In the genomic region with DNA sequence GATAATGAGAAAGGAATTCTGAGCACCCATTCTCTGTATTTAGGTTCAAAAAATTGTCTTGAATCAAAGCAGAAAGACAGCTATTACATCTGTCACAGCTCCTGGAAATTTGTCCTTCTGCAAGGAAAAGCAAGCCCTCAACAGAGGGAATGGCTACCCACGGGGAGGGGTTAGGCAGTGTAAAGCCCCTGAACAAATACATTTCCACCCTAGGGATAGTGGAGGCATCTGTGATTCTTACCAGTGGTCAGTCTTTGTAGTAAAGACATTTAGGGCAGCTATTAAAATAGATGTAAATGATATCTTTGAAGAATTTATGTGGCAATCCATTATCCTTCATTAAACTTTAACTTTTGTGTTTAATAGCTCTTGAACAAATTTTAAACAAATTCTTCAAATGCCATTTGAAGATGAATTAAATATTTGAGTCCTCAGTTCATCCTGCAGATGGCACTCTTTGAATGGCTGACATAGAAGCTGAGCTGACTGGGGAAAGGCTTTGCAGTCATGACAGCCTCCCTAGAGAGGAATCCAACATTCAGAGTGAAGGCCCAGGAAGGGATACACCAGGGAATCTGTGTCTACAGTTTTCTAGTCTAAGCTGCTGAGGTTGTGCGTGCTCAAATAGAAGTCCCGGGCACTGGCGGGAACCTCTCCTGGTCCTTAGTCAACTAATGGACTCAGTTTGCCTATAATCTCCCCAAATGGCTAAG, we compare ENCODE assay signal across 8 cellular contexts.
DNase-seq lines count a peak whose midpoint lies in the region; ATAC-seq, FAIRE-seq and TF ChIP-seq lines count a peak whose summit lies in the region.

No MANE protein-coding gene starts in this region.

- no peak overlapping the region for H2AFZ ChIP-seq in mammary epithelial cell (ENCODE audit: low read depth, low read length)

- TF ChIP-seq CTCF in AG09309 (IDR thresholded peaks at IDR 0.05; ENCODE audit: control insufficient read depth, insufficient read depth, low read depth, low read length, missing control alignments): peak; percentile 62
- TF ChIP-seq CTCF in mammary epithelial cell (conservative IDR thresholded peaks at IDR 0.05 in 1 of 2, IDR thresholded peaks at IDR 0.05 in 1 of 2; ENCODE audit: extremely low read depth in 1 of 2, insufficient read depth in 1 of 2, low read depth in 1 of 2, low read length in 2 of 2): peak; percentile 37 to 70
- TF ChIP-seq CTCF in kidney (IDR thresholded peaks at IDR 0.05; ENCODE audit: borderline replicate concordance, extremely low read depth, insufficient read depth): peak; percentile 51
- peak; percentile 30 to 58 (median 46) for TF ChIP-seq CTCF in uterus (IDR thresholded peaks at IDR 0.05)

- H4K20me1 ChIP-seq in mammary epithelial cell (ENCODE audit: insufficient read depth, low read length): no peaks in the 10 kb centered on the region

- in situ Hi-C loops in mammary epithelial cell (cut with MboI; ENCODE audit: low sequenced_read_pairs in 2 of 2): no loop called here

- H3K27ac ChIP-seq in mammary epithelial cell (ENCODE audit: insufficient read depth, low read depth, low read length) (no peak overlapping the region), kidney (ENCODE audit: low read depth in 2 of 2, low read length in 2 of 2) (no peak overlapping the region), uterus (no peak overlapping the region)

- intact Hi-C loops in mammary epithelial cell (cut with micrococcal nuclease): loop anchor here (1.0 to 5.0 kb wide), 5 partner anchors 117 to 336 kb away; no protein-coding TSS in a partner anchor
- intact Hi-C loops in kidney (cut with DNase I): loop anchor here (10.0 kb wide), 1 partner anchor 113 kb away; no protein-coding TSS in a partner anchor
- intact Hi-C loops in uterus (cut with DNase I; ENCODE audit: low total_unique reads): no loop called here

- DNase-seq in AG09309 (ENCODE audit: low read depth) (peak; percentile 40), H4 (ENCODE audit: low spot score) (peak; percentile 56), NCI-H345 treated with DMSO at 0.1 percent for 48 hours (lab: John Stamatoyannopoulos, UW; ENCODE audit: unreplicated experiment) (peak; percentile 19), mammary epithelial cell (peak; percentile 28), kidney (no peak), uterus (no peak), activated gamma-delta T cell treated with Interleukin-2 at 50 U/mL for 16 hours (no peak)

- H3K9me3 ChIP-seq in mammary epithelial cell (replicated peaks; ENCODE audit: insufficient read depth, low read length): no peaks in the 10 kb centered on the region
- no peaks in the 10 kb centered on the region for H3K9me3 ChIP-seq in kidney (ENCODE audit: control insufficient read depth in 1 of 2, low read length in 2 of 2)
- H3K9me3 ChIP-seq in uterus: no peaks in the 10 kb centered on the region

- H3K4me3 ChIP-seq in AG09309 (ENCODE audit: control insufficient read depth, low read depth, low read length) (no peak overlapping the region), mammary epithelial cell (replicated peaks in 1 of 3; ENCODE audit: insufficient read depth in 1 of 3, low read depth in 2 of 3, low read length in 3 of 3) (no peak overlapping the region), kidney (ENCODE audit: low read length in 2 of 2) (no peak overlapping the region), uterus (no peak overlapping the region)

- no peaks in the 10 kb centered on the region for H3K79me2 ChIP-seq in mammary epithelial cell (ENCODE audit: insufficient read depth, low read length)

- no peaks in the 10 kb centered on the region for H3K4me1 ChIP-seq in mammary epithelial cell (ENCODE audit: insufficient read depth, low read length)
- H3K4me1 ChIP-seq in kidney (ENCODE audit: control insufficient read depth in 1 of 2, insufficient read depth in 1 of 2, low read depth in 1 of 2, low read length in 2 of 2): no peaks in the 10 kb centered on the region
- no peaks in the 10 kb centered on the region for H3K4me1 ChIP-seq in uterus

- no peak overlapping the region for H3K4me2 ChIP-seq in mammary epithelial cell (ENCODE audit: insufficient read depth, low read depth, low read length)

- H3K36me3 ChIP-seq in mammary epithelial cell (ENCODE audit: insufficient read depth, low read length) (no peaks in the 10 kb centered on the region), kidney (ENCODE audit: control insufficient read depth in 1 of 2, insufficient read depth in 2 of 2, low read length in 2 of 2) (no peaks in the 10 kb centered on the region), uterus (no peaks in the 10 kb centered on the region)

- no peak overlapping the region for H3K9ac ChIP-seq in mammary epithelial cell (ENCODE audit: insufficient read depth, low read length)
- H3K9ac ChIP-seq in kidney (ENCODE audit: low read length in 2 of 2): no peak overlapping the region

- CTCF ChIA-PET in mammary epithelial cell (lab: Charles Lee; ENCODE audit: low non-redundant PET): interaction anchor here (0.6 to 0.7 kb wide), 3 partner anchors 14 to 199 kb away, joined by 3 to 5 read pairs (median 4); no protein-coding TSS in a partner anchor

- peak; percentile 96 for FAIRE-seq in kidney (lab: Jason Lieb, UNC)

- no TSS peak for BruUV-seq in mammary epithelial cell (replicated peaks; lab: Mats Ljungman, UMichigan)

- 53% methylated on average over 4 of the region's 4 CpGs for WGBS in mammary epithelial cell (ENCODE audit: low coverage, missing lambda C conversion rate)

- H3K27me3 ChIP-seq in mammary epithelial cell (ENCODE audit: insufficient read depth, low read length): peaks cover 2% of the 10 kb centered on the region
- no peaks in the 10 kb centered on the region for H3K27me3 ChIP-seq in uterus

- ATAC-seq in HG03565 (IDR thresholded peaks at IDR 0.05; ENCODE audit: unreplicated experiment): no peak

- no peak for TF ChIP-seq POLR2A in uterus (IDR thresholded peaks at IDR 0.05)

- dilution Hi-C loops in mammary epithelial cell (cut with HindIII; ENCODE audit: low sequenced_read_pairs): loop anchor here (10.0 kb wide), 1 partner anchor 213 kb away; no protein-coding TSS in a partner anchor

Comparison
In these comparisons a context has a peak if more than half of its experiments do, and no peak if none do; other contexts are left out.
1. DNase-seq: peak in AG09309 (single experiment), H4 (single experiment), NCI-H345 treated with DMSO at 0.1 percent for 48 hours (single experiment) and mammary epithelial cell (single experiment); none in kidney (single experiment), uterus (0 of 2) and activated gamma-delta T cell treated with Interleukin-2 at 50 U/mL for 16 hours (single experiment).
2. Peak in every context shown above with its lines, with median percentiles within 50 percentile points of each other: CTCF ChIP-seq.